7 cellular contexts compared by ENCODE assay signal in the genomic region with DNA sequence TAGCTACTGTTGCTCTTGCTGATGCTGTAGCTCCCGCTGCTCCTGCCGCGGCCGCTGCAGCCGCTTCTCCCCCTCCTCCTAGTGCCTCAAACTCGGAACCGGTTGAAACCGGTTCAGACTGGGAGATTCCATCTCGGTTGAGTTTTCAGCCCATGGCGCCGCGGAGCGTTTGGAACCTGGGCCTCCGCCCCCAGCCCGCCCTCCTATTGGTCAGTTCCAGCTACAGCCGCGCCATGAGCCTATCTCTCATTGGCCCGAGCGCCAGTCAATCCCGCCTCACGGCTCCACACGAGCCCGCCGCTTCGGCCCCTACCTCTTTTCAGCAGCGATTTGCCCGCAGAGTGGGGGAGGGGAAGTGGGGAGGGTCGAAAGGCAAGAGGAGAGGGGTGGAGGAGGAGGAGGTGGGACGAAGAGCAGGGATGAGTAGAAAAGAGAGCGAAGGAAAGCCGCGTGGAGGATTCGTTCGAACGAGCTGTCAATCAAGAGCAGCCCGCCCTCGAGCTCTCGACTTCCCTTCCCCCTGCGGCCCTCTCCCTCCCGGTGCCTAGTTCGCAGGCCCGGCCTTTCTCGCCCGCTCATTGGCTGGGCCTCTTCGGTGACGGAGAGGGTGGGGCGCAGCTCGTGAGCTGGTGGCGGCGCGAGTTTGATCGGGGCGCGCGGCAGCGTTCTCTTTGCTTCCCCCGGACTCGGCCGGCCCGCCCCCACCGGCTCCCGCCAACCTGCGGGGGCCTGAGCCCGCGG. TPM values are rescaled to one million over a fixed set of nuclear protein-coding genes. Genes with fewer than 3 reads are reported as not detected.
A peak's percentile ranks its signal among the peaks of the same experiment; 100 is the strongest.
DNase-seq lines count a peak whose midpoint lies in the region; ATAC-seq, FAIRE-seq and TF ChIP-seq lines count a peak whose summit lies in the region.

A gene with protein sequence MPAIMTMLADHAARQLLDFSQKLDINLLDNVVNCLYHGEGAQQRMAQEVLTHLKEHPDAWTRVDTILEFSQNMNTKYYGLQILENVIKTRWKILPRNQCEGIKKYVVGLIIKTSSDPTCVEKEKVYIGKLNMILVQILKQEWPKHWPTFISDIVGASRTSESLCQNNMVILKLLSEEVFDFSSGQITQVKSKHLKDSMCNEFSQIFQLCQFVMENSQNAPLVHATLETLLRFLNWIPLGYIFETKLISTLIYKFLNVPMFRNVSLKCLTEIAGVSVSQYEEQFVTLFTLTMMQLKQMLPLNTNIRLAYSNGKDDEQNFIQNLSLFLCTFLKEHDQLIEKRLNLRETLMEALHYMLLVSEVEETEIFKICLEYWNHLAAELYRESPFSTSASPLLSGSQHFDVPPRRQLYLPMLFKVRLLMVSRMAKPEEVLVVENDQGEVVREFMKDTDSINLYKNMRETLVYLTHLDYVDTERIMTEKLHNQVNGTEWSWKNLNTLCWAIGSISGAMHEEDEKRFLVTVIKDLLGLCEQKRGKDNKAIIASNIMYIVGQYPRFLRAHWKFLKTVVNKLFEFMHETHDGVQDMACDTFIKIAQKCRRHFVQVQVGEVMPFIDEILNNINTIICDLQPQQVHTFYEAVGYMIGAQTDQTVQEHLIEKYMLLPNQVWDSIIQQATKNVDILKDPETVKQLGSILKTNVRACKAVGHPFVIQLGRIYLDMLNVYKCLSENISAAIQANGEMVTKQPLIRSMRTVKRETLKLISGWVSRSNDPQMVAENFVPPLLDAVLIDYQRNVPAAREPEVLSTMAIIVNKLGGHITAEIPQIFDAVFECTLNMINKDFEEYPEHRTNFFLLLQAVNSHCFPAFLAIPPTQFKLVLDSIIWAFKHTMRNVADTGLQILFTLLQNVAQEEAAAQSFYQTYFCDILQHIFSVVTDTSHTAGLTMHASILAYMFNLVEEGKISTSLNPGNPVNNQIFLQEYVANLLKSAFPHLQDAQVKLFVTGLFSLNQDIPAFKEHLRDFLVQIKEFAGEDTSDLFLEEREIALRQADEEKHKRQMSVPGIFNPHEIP (N-terminal part only) (minus strand): TSS at position 178 of the 741 bp plus-strand sequence. CDS start 4,459 bp downstream, outside the sequence.

- peak within 1 kb of the TSS; percentile 66 for H3K4me3 ChIP-seq in astrocyte of the cerebellum (ENCODE audit: low read depth, low read length)

- peak; percentile 96 for FAIRE-seq in GM18507 (lab: Jason Lieb, UNC)

- TF ChIP-seq CTCF in astrocyte of the cerebellum (IDR thresholded peaks at IDR 0.05; ENCODE audit: low read depth, low read length, missing control alignments) = no peak

- in situ Hi-C loops in astrocyte of the cerebellum (cut with HindIII; ENCODE audit: low sequenced_read_pairs) = no loop called here

- DNase-seq in GM18507 (ENCODE audit: extremely low spot score, insufficient read length, low read depth) = peak; percentile 92
- peak; percentile 99 for DNase-seq in NCI-H2029 treated with DMSO at 0.1 percent for 48 hours (lab: John Stamatoyannopoulos, UW)
- peak; percentile 98 for DNase-seq in T-helper 9 cell
- peak; percentile 99 for DNase-seq in astrocyte of the cerebellum (ENCODE audit: low read depth)
- peak; percentile 99 for DNase-seq in hepatic stellate cell (ENCODE audit: low spot score)
- peak; percentile 97 for DNase-seq in renal cortical epithelial cell (ENCODE audit: low read depth)

- peak; percentile 77 for ATAC-seq in HG02981 (IDR thresholded peaks at IDR 0.05; ENCODE audit: unreplicated experiment)

RNA-seq across cellular contexts. Expression of the gene that starts here (rescaled TPM):
- 166 and 229 TPM in 2 replicates for total RNA-seq in renal cortical epithelial cell

Comparison
In these comparisons a context has a peak if more than half of its experiments do, and no peak if none do; other contexts are left out.
1. Peak in every context shown above with its lines: DNase-seq, ATAC-seq and H3K4me3 ChIP-seq.